ENCODE assay signal across 8 cellular contexts in the genomic region with DNA sequence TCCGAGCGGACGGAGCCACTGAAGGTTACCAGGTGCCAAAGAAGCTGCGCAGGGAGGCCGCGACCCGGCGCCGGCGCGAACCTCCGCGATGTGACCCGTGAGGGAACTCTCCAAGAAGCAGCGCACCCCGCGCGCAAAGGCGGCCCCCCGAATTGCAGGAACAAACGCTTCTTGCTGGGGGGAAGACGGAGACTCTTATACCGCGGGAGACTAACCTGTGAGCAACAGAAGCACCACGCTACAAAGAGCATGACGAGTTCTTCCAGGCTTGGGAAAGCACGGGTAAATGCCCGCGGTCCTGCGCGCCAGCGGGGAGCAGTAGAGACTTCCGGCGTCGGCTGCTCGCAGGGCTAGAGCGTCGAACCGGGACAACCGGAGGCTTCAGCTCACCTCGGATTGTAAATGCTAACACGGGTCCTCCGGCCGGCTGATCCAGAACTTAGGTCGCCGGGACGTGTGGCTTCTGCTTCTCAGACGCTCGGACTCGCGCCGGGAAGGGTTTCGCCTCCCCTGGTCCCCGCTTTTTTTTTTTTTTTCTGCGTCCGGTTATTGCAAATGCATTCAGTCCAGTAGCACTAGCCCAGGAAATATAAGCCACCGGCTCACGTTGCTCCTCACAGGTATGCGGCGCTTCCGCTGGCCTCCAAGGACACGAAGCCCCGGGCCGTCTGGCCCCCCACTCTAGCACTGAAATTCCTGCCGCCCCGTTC. TPM values are rescaled to one million over a fixed set of nuclear protein-coding genes. Genes with fewer than 3 reads are reported as not detected.
DNase-seq lines count a peak whose midpoint lies in the region; ATAC-seq and TF ChIP-seq lines count a peak whose summit lies in the region.

A gene with protein sequence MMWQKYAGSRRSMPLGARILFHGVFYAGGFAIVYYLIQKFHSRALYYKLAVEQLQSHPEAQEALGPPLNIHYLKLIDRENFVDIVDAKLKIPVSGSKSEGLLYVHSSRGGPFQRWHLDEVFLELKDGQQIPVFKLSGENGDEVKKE (minus strand): TSS at position 310 of the 710 bp plus-strand sequence. CDS start 80,909 bp downstream, outside the sequence.

- H3K27ac ChIP-seq in trophoblast cell (ENCODE audit: low read depth, low read length): peak within 1 kb of the TSS; percentile 81
- H3K27ac ChIP-seq in tibial nerve: peak within 1 kb of the TSS; percentile 11 to 83 (median 81)

- peaks cover 7% of the 10 kb centered on the region for H3K79me2 ChIP-seq in trophoblast cell (ENCODE audit: control insufficient read depth, insufficient read depth, low read length, poor library complexity)

- peak in 1 of 2 donors; percentile 87 for TF ChIP-seq EP300 in tibial nerve (IDR thresholded peaks at IDR 0.05)

- no CpG with 5 or more reads among the region's 66 CpGs for WGBS in trophoblast cell (ENCODE audit: extremely low coverage, insufficient coverage, insufficient read length)
- 0% methylated on average over 54 to 66 of the region's 66 CpGs for WGBS in tibial nerve, 2 donors

- peak within 1 kb of the TSS; percentile 77 for H2BK5ac ChIP-seq in trophoblast cell (ENCODE audit: low read depth, low read length, poor library complexity)

- H2BK120ac ChIP-seq in trophoblast cell (ENCODE audit: insufficient read depth, low read length, poor library complexity): peak within 1 kb of the TSS; percentile 88

- no peaks in the 10 kb centered on the region for H3K9me3 ChIP-seq in adipocyte (ENCODE audit: control insufficient read depth, low read length)
- no peaks in the 10 kb centered on the region for H3K9me3 ChIP-seq in trophoblast cell (ENCODE audit: insufficient read depth, low read depth, low read length)
- no peaks in the 10 kb centered on the region for H3K9me3 ChIP-seq in tibial nerve

- peak in 1 of 2 donors; percentile 33 for TF ChIP-seq POLR2A in tibial nerve (IDR thresholded peaks at IDR 0.05)

- TF ChIP-seq CTCF in GM12875 (IDR thresholded peaks at IDR 0.05; ENCODE audit: borderline replicate concordance, insufficient read depth, low read depth, low read length) (0 out of 2 replicates have a peak, but pooled peaks have one; percentile 19), tibial nerve (IDR thresholded peaks at IDR 0.05) (peak in 1 of 5 experiments; percentile 31)

- peak within 1 kb of the TSS; percentile 68 for H2AK5ac ChIP-seq in trophoblast cell (ENCODE audit: low read length)

- H3K79me1 ChIP-seq in trophoblast cell (ENCODE audit: low read length): peaks cover 8% of the 10 kb centered on the region

- peak within 1 kb of the TSS; percentile 95 for H3K18ac ChIP-seq in trophoblast cell (ENCODE audit: low read length)

- peak within 1 kb of the TSS; percentile 98 for H3K4ac ChIP-seq in trophoblast cell (ENCODE audit: low read depth, low read length)

- H3K4me3 ChIP-seq in GM12875 (ENCODE audit: low read depth, low read length) (peak within 1 kb of the TSS; percentile 67), adipocyte (ENCODE audit: low read length) (peak within 1 kb of the TSS; percentile 94), trophoblast cell (ENCODE audit: low read depth, low read length) (peak within 1 kb of the TSS; percentile 88), tibial nerve (peak within 1 kb of the TSS; percentile 60 to 89 (median 76))

- H3K23ac ChIP-seq in trophoblast cell (ENCODE audit: low read length): no peak within 1 kb of the TSS

- H3K27me3 ChIP-seq in adipocyte (replicated peaks; ENCODE audit: control insufficient read depth, insufficient read depth, low read length) (no peaks in the 10 kb centered on the region), trophoblast cell (ENCODE audit: insufficient read depth, low read length) (no peaks in the 10 kb centered on the region), tibial nerve (no peaks in the 10 kb centered on the region)

- peak; percentile 87 for ATAC-seq in HG02798 (IDR thresholded peaks at IDR 0.05; ENCODE audit: poor library complexity, unreplicated experiment)

- H3K36me3 ChIP-seq in adipocyte (ENCODE audit: control insufficient read depth, insufficient read depth, low read length, severe bottlenecking) (no peaks in the 10 kb centered on the region), trophoblast cell (ENCODE audit: control insufficient read depth in 1 of 2, insufficient read depth in 2 of 2, low read length in 2 of 2) (peaks cover 0 to 3% of the 10 kb centered on the region in 2 experiments), tibial nerve (no peaks in the 10 kb centered on the region)

- DNase-seq in NCI-H1436 (lab: John Stamatoyannopoulos, UW) (peak; percentile 83), T follicular helper cell (ENCODE audit: low read depth) (peak; percentile 69), adipocyte (ENCODE audit: low read depth) (peak; percentile 94), cardiac septum (ENCODE audit: low spot score) (peak; percentile 93), trophoblast cell (peak; percentile 92 to 95), tibial nerve (ENCODE audit: low spot score in 2 of 2) (peak; percentile 57 to 71)

- intact Hi-C loops in cardiac septum (cut with DNase I): loop anchor here (2.0 to 10.0 kb wide), 4 partner anchors 109 to 785 kb away; a partner anchor contains a TSS

- H4K8ac ChIP-seq in trophoblast cell (ENCODE audit: low read depth, low read length): peak within 1 kb of the TSS; percentile 100

- peaks cover 9% of the 10 kb centered on the region for H3K4me1 ChIP-seq in adipocyte (ENCODE audit: control insufficient read depth, insufficient read depth, low read length)
- no peaks in the 10 kb centered on the region for H3K4me1 ChIP-seq in trophoblast cell (ENCODE audit: control insufficient read depth in 1 of 2, insufficient read depth in 2 of 2, low read length in 2 of 2)
- H3K4me1 ChIP-seq in tibial nerve: peaks cover 0 to 43% (median 13%) of the 10 kb centered on the region in 4 donors

- H4K12ac ChIP-seq in trophoblast cell (ENCODE audit: low read depth, low read length): peak within 1 kb of the TSS; percentile 97

- H4K91ac ChIP-seq in trophoblast cell (ENCODE audit: low read depth, low read length): peak within 1 kb of the TSS; percentile 90

- H3K9ac ChIP-seq in adipocyte (ENCODE audit: low read length): peak within 1 kb of the TSS; percentile 89
- H3K9ac ChIP-seq in trophoblast cell (ENCODE audit: low read length): peak within 1 kb of the TSS; percentile 87

- H3K14ac ChIP-seq in trophoblast cell (ENCODE audit: low read length): peak within 1 kb of the TSS; percentile 96

- H3K4me2 ChIP-seq in trophoblast cell (ENCODE audit: low read length): peak within 1 kb of the TSS; percentile 85

- peak within 1 kb of the TSS; percentile 99 for H2AFZ ChIP-seq in trophoblast cell (ENCODE audit: insufficient read depth, low read length, poor library complexity)

- peak within 1 kb of the TSS; percentile 50 for H2BK12ac ChIP-seq in trophoblast cell (ENCODE audit: low read length)

RNA-seq across cellular contexts. Expression of the gene that starts here (rescaled TPM):
- total RNA-seq in cardiac septum (62.4 TPM), tibial nerve (10 to 100 TPM; 58.5 to 74.1 (median 64.7) TPM)
- polyA plus RNA-seq in trophoblast cell (2013): 53.7 and 54.7 TPM in 2 replicates

Comparison
In these comparisons a context has a peak if more than half of its experiments do, and no peak if none do; other contexts are left out.
1. Peak in every context shown above with its lines: DNase-seq, ATAC-seq, H3K4me3 ChIP-seq and H3K27ac ChIP-seq.